Comparison of ENCODE assay signal across 8 cellular contexts in genomic region chr17:29369831-29370735, GRCh38. TPM values are rescaled to one million over a fixed set of nuclear protein-coding genes. Genes with fewer than 3 reads are reported as not detected.
DNase-seq lines count a peak whose midpoint lies in the region; ATAC-seq and TF ChIP-seq lines count a peak whose summit lies in the region.

No MANE protein-coding gene starts in this region.

- no peaks in the 10 kb centered on the region for H3K4me1 Mint-ChIP-seq in stimulated activated naive CD8-positive, alpha-beta T cell treated with anti-CD3 and anti-CD28 coated beads, Interleukin-15, amount 100 ng/mL, for 72 hours

- H2AFZ ChIP-seq in OCI-LY1 (ENCODE audit: low read length): no peak overlapping the region

- 16% methylated on average over 6 of the region's 7 CpGs for WGBS in HUES64

- H4K20me1 ChIP-seq in OCI-LY1 (ENCODE audit: insufficient read depth, low read length): no peaks in the 10 kb centered on the region

- H3K4me3 ChIP-seq in HUES64 (ENCODE audit: low read length): peak overlapping the region; percentile 41
- H3K4me3 ChIP-seq in OCI-LY1 (ENCODE audit: low read depth, low read length, poor library complexity, severe bottlenecking): peak overlapping the region; percentile 3
- H3K4me3 ChIP-seq in epithelial cell of proximal tubule (ENCODE audit: low read depth, low read length): peak overlapping the region; percentile 23
- no peak overlapping the region for H3K4me3 ChIP-seq in mucosa of descending colon

- H3K4me3 Mint-ChIP-seq in stimulated activated naive CD8-positive, alpha-beta T cell treated with anti-CD3 and anti-CD28 coated beads, Interleukin-15, amount 100 ng/mL, for 72 hours: no peak overlapping the region

- TF ChIP-seq CTCF in OCI-LY1 (IDR thresholded peaks at IDR 0.05; ENCODE audit: low read length): peak; percentile 80
- TF ChIP-seq CTCF in epithelial cell of proximal tubule (conservative IDR thresholded peaks at IDR 0.05; ENCODE audit: low read depth, low read length): peak; percentile 63
- TF ChIP-seq CTCF in mucosa of descending colon (IDR thresholded peaks at IDR 0.05): peak; percentile 37

- peak overlapping the region; percentile 8; the same call in 1 of the 2 replicates for H3K27ac ChIP-seq in HUES64 (ENCODE audit: low read depth, low read length)
- H3K27ac ChIP-seq in OCI-LY1 (ENCODE audit: low read depth, low read length, poor library complexity, severe bottlenecking): no peak overlapping the region

- H3K27me3 ChIP-seq in HUES64 (ENCODE audit: insufficient read depth, low read length) (no peaks in the 10 kb centered on the region), OCI-LY1 (ENCODE audit: insufficient read depth, low read length) (no peaks in the 10 kb centered on the region)

- H3K9ac ChIP-seq in HUES64 (ENCODE audit: low read depth, low read length) (peak overlapping the region; percentile 26; the same call in 1 of the 2 replicates), OCI-LY1 (ENCODE audit: low read length) (no peak overlapping the region)

- intact Hi-C loops in mucosa of descending colon (cut with DNase I, micrococcal nuclease): loop anchor here in 1 of 2 donors (10.0 kb wide), 1 partner anchor 175 kb away; no protein-coding TSS in a partner anchor

- H3K4me1 ChIP-seq in HUES64 (ENCODE audit: insufficient read depth, low read length) (peaks cover 22% of the 10 kb centered on the region), OCI-LY1 (ENCODE audit: insufficient read depth, low read length, severe bottlenecking) (no peaks in the 10 kb centered on the region), mucosa of descending colon (ENCODE audit: low read depth) (no peaks in the 10 kb centered on the region)

- no peaks in the 10 kb centered on the region for H3K79me2 ChIP-seq in OCI-LY1 (ENCODE audit: insufficient read depth, low read length)

- H3K9me2 ChIP-seq in OCI-LY1 (ENCODE audit: low read depth, low read length): no peaks in the 10 kb centered on the region

- no peak overlapping the region for H3K27ac Mint-ChIP-seq in stimulated activated naive CD8-positive, alpha-beta T cell treated with anti-CD3 and anti-CD28 coated beads, Interleukin-15, amount 100 ng/mL, for 72 hours

- ATAC-seq in mucosa of descending colon: peak; percentile 97
- peak; percentile 95 for ATAC-seq in stimulated activated naive CD8-positive, alpha-beta T cell treated with anti-CD3 and anti-CD28 coated beads, Interleukin-15, amount 100 ng/mL, for 72 hours
- no peak for ATAC-seq in GM18502 (IDR thresholded peaks at IDR 0.05; ENCODE audit: poor library complexity, unreplicated experiment)

- H3K4me2 ChIP-seq in OCI-LY1 (ENCODE audit: low read length): peak overlapping the region; percentile 52; the same call in 1 of the 2 replicates

- H3F3A ChIP-seq in OCI-LY1 (ENCODE audit: insufficient read depth, low read length): no peaks in the 10 kb centered on the region; the same call in 1 of the 2 replicates

- DNase-seq in GM03348 (ENCODE audit: low spot score): peak; percentile 80
- peak; percentile 39 for DNase-seq in activated T-cell treated with anti-CD3 and anti-CD28 coated beads for 1 hour (ENCODE audit: low read depth)
- DNase-seq in epithelial cell of proximal tubule (ENCODE audit: low read depth): peak; percentile 66
- DNase-seq in mucosa of descending colon: peak in 2 of 3 donors; percentile 56 to 70
- peak; percentile 38 to 51 for DNase-seq in stimulated activated naive CD8-positive, alpha-beta T cell treated with anti-CD3 and anti-CD28 coated beads, Interleukin-15, amount 100 ng/mL, for 72 hours

- H3K36me3 ChIP-seq in HUES64 (ENCODE audit: insufficient read depth, low read length) (no peaks in the 10 kb centered on the region), OCI-LY1 (ENCODE audit: insufficient read depth, low read length) (no peaks in the 10 kb centered on the region), mucosa of descending colon (ENCODE audit: low read depth) (no peaks in the 10 kb centered on the region)

- no peaks in the 10 kb centered on the region for H3K9me3 Mint-ChIP-seq in stimulated activated naive CD8-positive, alpha-beta T cell treated with anti-CD3 and anti-CD28 coated beads, Interleukin-15, amount 100 ng/mL, for 72 hours

- no peaks in the 10 kb centered on the region for H3K9me3 ChIP-seq in HUES64 (ENCODE audit: insufficient read depth, low read depth, low read length)
- no peaks in the 10 kb centered on the region for H3K9me3 ChIP-seq in OCI-LY1 (ENCODE audit: low read length)
- H3K9me3 ChIP-seq in mucosa of descending colon: no peaks in the 10 kb centered on the region

- no peaks in the 10 kb centered on the region for H3K27me3 Mint-ChIP-seq in stimulated activated naive CD8-positive, alpha-beta T cell treated with anti-CD3 and anti-CD28 coated beads, Interleukin-15, amount 100 ng/mL, for 72 hours

RNA-seq across cellular contexts. Expression of gene TAOK1, which starts 20.1 kb away (rescaled TPM):
- polyA plus RNA-seq in HUES64 (2013, experiment 1 of 2): 28.0 TPM
- polyA plus RNA-seq in HUES64 (2013, experiment 2 of 2): 25.8 TPM
- total RNA-seq in epithelial cell of proximal tubule (22.0 and 34.1 TPM in 2 replicates), mucosa of descending colon (10 to 100 TPM; 50.0 to 76.3 (median 52.1) TPM)
